In genomic region chr1:66346057-66346795, GRCh38 we compare ENCODE assay signal across 16 cellular contexts.
DNase-seq lines count a peak whose midpoint lies in the region; ATAC-seq and TF ChIP-seq lines count a peak whose summit lies in the region.
"Had no signal": no experiment of that assay in that cellular context is flagged by ENCODE, and none has a peak within 500 bp of the region (broad histone marks: within the 10 kb centered on the region; RNA-seq: fewer than 3 reads in every experiment).

No MANE protein-coding gene starts in this region.

- 0 out of 4 replicates have a peak overlapping the region, but pooled peaks of 1 of the 2 experiments have one; percentile 3 for H3K4me3 ChIP-seq in HCT116 (replicated peaks in 1 of 2; ENCODE audit: low read depth in 1 of 2, low read length in 2 of 2)
- H3K4me3 ChIP-seq in psoas muscle = peak overlapping the region; percentile 8
- H3K4me3 ChIP-seq: lung, suprapubic skin had no signal

- intact Hi-C loops in activated CD4-positive, alpha-beta T cell treated with anti-CD3 and anti-CD28 coated beads, Interleukin-2, amount 10 ng/mL, durations not matched to agents 24 days and 14 days (cut with micrococcal nuclease) = loop anchor here (1.0 to 10.0 kb wide), 4 partner anchors 10 to 1381 kb away; partner anchors contain the start of gene JAK1
- intact Hi-C loops in HCT116 (cut with micrococcal nuclease) (no loop called here), psoas muscle (cut with DNase I) (no loop called here)

- ATAC-seq in HCT116 (peak; percentile 18; the same call in 1 of the 2 replicates), psoas muscle (no peak), HG03045 (IDR thresholded peaks at IDR 0.05; ENCODE audit: unreplicated experiment) (no peak)

- H3K9me2 ChIP-seq in HCT116 (ENCODE audit: insufficient read depth) = no peaks in the 10 kb centered on the region

- H3K27me3 Mint-ChIP-seq in activated CD4-positive, alpha-beta T cell treated with anti-CD3 and anti-CD28 coated beads, Interleukin-2, amount 10 ng/mL, durations not matched to agents 24 days and 14 days = no peaks in the 10 kb centered on the region
- no peaks in the 10 kb centered on the region for H3K27me3 Mint-ChIP-seq in activated naive CD8-positive, alpha-beta T cell treated with anti-CD3 and anti-CD28 coated beads for 36 hours
- no peaks in the 10 kb centered on the region for H3K27me3 Mint-ChIP-seq in T-helper 2 cell treated with Interferon-gamma antibody and Interleukin-4, amounts not matched to agents 5 μg/mL and 100 μg/mL, for 36 hours (ENCODE audit: low read depth)

- H3K9me3 Mint-ChIP-seq in activated CD4-positive, alpha-beta T cell treated with anti-CD3 and anti-CD28 coated beads, Interleukin-2, amount 10 ng/mL, durations not matched to agents 24 days and 14 days = no peaks in the 10 kb centered on the region
- H3K9me3 Mint-ChIP-seq in activated naive CD8-positive, alpha-beta T cell treated with anti-CD3 and anti-CD28 coated beads for 36 hours = peaks cover 2% of the 10 kb centered on the region
- H3K9me3 Mint-ChIP-seq in T-helper 2 cell treated with Interferon-gamma antibody and Interleukin-4, amounts not matched to agents 5 μg/mL and 100 μg/mL, for 36 hours = no peaks in the 10 kb centered on the region

- H3K4me2 ChIP-seq in HCT116 (ENCODE audit: low read length) = peak overlapping the region; percentile 48

- peaks cover 15% of the 10 kb centered on the region for H3K36me3 Mint-ChIP-seq in activated CD4-positive, alpha-beta T cell treated with anti-CD3 and anti-CD28 coated beads, Interleukin-2, amount 10 ng/mL, durations not matched to agents 24 days and 14 days (ENCODE audit: low read depth)
- peaks cover 45% of the 10 kb centered on the region for H3K36me3 Mint-ChIP-seq in activated naive CD8-positive, alpha-beta T cell treated with anti-CD3 and anti-CD28 coated beads for 36 hours
- peaks cover 23% of the 10 kb centered on the region for H3K36me3 Mint-ChIP-seq in T-helper 2 cell treated with Interferon-gamma antibody and Interleukin-4, amounts not matched to agents 5 μg/mL and 100 μg/mL, for 36 hours (ENCODE audit: low read depth)

- no peak overlapping the region for H2AFZ ChIP-seq in HCT116 (ENCODE audit: low read depth, low read length, poor library complexity, severe bottlenecking)

- no peaks in the 10 kb centered on the region for H3K27me3 ChIP-seq in HCT116 (ENCODE audit: insufficient read depth, low read length)
- H3K27me3 ChIP-seq in psoas muscle (ENCODE audit: insufficient read depth in 3 of 3, low read length in 2 of 3) = no peaks in the 10 kb centered on the region
- H3K27me3 ChIP-seq: suprapubic skin had no signal

- H3K9me3 ChIP-seq in HCT116 (ENCODE audit: control insufficient read depth in 1 of 2, insufficient read depth in 1 of 2, low read depth in 1 of 2, low read length in 2 of 2) (no peaks in the 10 kb centered on the region), psoas muscle (no peaks in the 10 kb centered on the region)
- H3K9me3 ChIP-seq: suprapubic skin had no signal

- POLR2A ChIA-PET in HCT116 (lab: Charles Lee) = interaction anchor here (1.1 to 1.7 kb wide), 4 partner anchors 10 to 80 kb away, joined by 3 to 10 read pairs (median 3); no protein-coding TSS in a partner anchor

- CTCF ChIA-PET in HCT116 (lab: Charles Lee) = no interaction called here

- no TSS peak for BruUV-seq in HCT116 (replicated peaks; lab: Mats Ljungman, UMichigan)

- RAD21 ChIA-PET in HCT116 (lab: Charles Lee; ENCODE audit: low non-redundant PET in 1 of 2, low total read pairs in 2 of 2, uncharacterized antibody in 2 of 2, unreplicated experiment in 2 of 2) = no interaction called here

- TF ChIP-seq CTCF in HCT116 (IDR thresholded peaks at IDR 0.05 in 2 of 3, conservative IDR thresholded peaks at IDR 0.05 in 1 of 3; ENCODE audit: borderline replicate concordance in 1 of 3, insufficient read depth in 1 of 3, low read depth in 2 of 3, low read length in 2 of 3) (no peak), psoas muscle (IDR thresholded peaks at IDR 0.05) (no peak)

- DNase-seq in activated CD4-positive, alpha-beta T cell treated with anti-CD3 and anti-CD28 coated beads, Interleukin-2, amount 10 ng/mL, durations not matched to agents 24 days and 14 days = no peak
- DNase-seq in activated CD4-positive, alpha-beta T cell treated with anti-CD3 and anti-CD28 coated beads, Interleukin-2, amount 50 U/mL, for 48 hours = no peak
- no peak for DNase-seq in HCT116 (ENCODE audit: low read depth, low spot score)
- DNase-seq in activated naive CD8-positive, alpha-beta T cell treated with anti-CD3 and anti-CD28 coated beads for 36 hours = no peak
- no peak for DNase-seq in psoas muscle
- no peak for DNase-seq in NOMO-1 (lab: John Stamatoyannopoulos, UW; ENCODE audit: unreplicated experiment in 2 of 2)
- DNase-seq in T-helper 2 cell treated with Interferon-gamma antibody and Interleukin-4, amounts not matched to agents 5 μg/mL and 100 μg/mL, for 36 hours (ENCODE audit: low spot score) = no peak
- DNase-seq: ACHN, anterior cingulate cortex, NCI-H187, NCI-H526, occipital lobe, T1000 had no signal

- H3K4me3 Mint-ChIP-seq in activated CD4-positive, alpha-beta T cell treated with anti-CD3 and anti-CD28 coated beads, Interleukin-2, amount 10 ng/mL, durations not matched to agents 24 days and 14 days = peak overlapping the region; percentile 61
- H3K4me3 Mint-ChIP-seq in activated naive CD8-positive, alpha-beta T cell treated with anti-CD3 and anti-CD28 coated beads for 36 hours = peak overlapping the region; percentile 12
- H3K4me3 Mint-ChIP-seq in T-helper 2 cell treated with Interferon-gamma antibody and Interleukin-4, amounts not matched to agents 5 μg/mL and 100 μg/mL, for 36 hours = no peak overlapping the region

- WGBS in psoas muscle, 3 donors = 66 to 75% (median 71%) methylated on average over 2 of the region's 2 CpGs

- peak overlapping the region; percentile 86 for H3K27ac Mint-ChIP-seq in activated CD4-positive, alpha-beta T cell treated with anti-CD3 and anti-CD28 coated beads, Interleukin-2, amount 10 ng/mL, durations not matched to agents 24 days and 14 days
- peak overlapping the region; percentile 78 for H3K27ac Mint-ChIP-seq in activated naive CD8-positive, alpha-beta T cell treated with anti-CD3 and anti-CD28 coated beads for 36 hours
- no peak overlapping the region for H3K27ac Mint-ChIP-seq in T-helper 2 cell treated with Interferon-gamma antibody and Interleukin-4, amounts not matched to agents 5 μg/mL and 100 μg/mL, for 36 hours

- H3K27ac ChIP-seq in HCT116 (ENCODE audit: low read depth, low read length) = peak overlapping the region; percentile 96
- H3K27ac ChIP-seq in psoas muscle = peak overlapping the region; percentile 73
- H3K27ac ChIP-seq: suprapubic skin had no signal

- peaks cover 99% of the 10 kb centered on the region for H3K79me2 ChIP-seq in HCT116 (ENCODE audit: insufficient read depth, low read length)

- no peaks in the 10 kb centered on the region for H4K20me1 ChIP-seq in HCT116 (ENCODE audit: insufficient read depth)

- TF ChIP-seq RAD21 in HCT116 (IDR thresholded peaks at IDR 0.05; ENCODE audit: low read depth) = no peak; the same call in 1 of the 2 replicates

- TF ChIP-seq POLR2A in HCT116 (IDR thresholded peaks at IDR 0.05; ENCODE audit: borderline replicate concordance, extremely low read depth, insufficient read depth, insufficient read length) = no peak

- peaks cover 68% of the 10 kb centered on the region for H3K4me1 Mint-ChIP-seq in activated CD4-positive, alpha-beta T cell treated with anti-CD3 and anti-CD28 coated beads, Interleukin-2, amount 10 ng/mL, durations not matched to agents 24 days and 14 days
- peaks cover 86% of the 10 kb centered on the region for H3K4me1 Mint-ChIP-seq in activated naive CD8-positive, alpha-beta T cell treated with anti-CD3 and anti-CD28 coated beads for 36 hours
- H3K4me1 Mint-ChIP-seq in T-helper 2 cell treated with Interferon-gamma antibody and Interleukin-4, amounts not matched to agents 5 μg/mL and 100 μg/mL, for 36 hours (ENCODE audit: low read depth) = peaks cover 49% of the 10 kb centered on the region

- H3K9ac ChIP-seq in HCT116 (ENCODE audit: low read length) = peak overlapping the region; percentile 66

- H3K36me3 ChIP-seq in HCT116 (ENCODE audit: control insufficient read depth in 1 of 2, insufficient read depth in 2 of 2, low read length in 2 of 2) (no peaks in the 10 kb centered on the region), psoas muscle (ENCODE audit: insufficient read depth in 1 of 2, low read depth in 1 of 2) (no peaks in the 10 kb centered on the region)
- H3K36me3 ChIP-seq: suprapubic skin had no signal

- peaks cover 92 to 100% of the 10 kb centered on the region in 2 experiments for H3K4me1 ChIP-seq in HCT116 (ENCODE audit: control insufficient read depth in 1 of 2, insufficient read depth in 2 of 2, low read length in 2 of 2)
- H3K4me1 ChIP-seq in psoas muscle = peaks cover 98% of the 10 kb centered on the region

TF ChIP-seq in HCT116, 20 proteins besides CTCF, POLR2A, EP300 and RAD21 (continues in another document):
- no peak for TF ChIP-seq EZH2phosphoT487 (IDR thresholded peaks at IDR 0.05; ENCODE audit: borderline replicate concordance)
- no peak for TF ChIP-seq REST (IDR thresholded peaks at IDR 0.05; ENCODE audit: low read depth)
- TF ChIP-seq JUND (IDR thresholded peaks at IDR 0.05) = peak; percentile 74
